ENCODE assay signal across 7 cellular contexts in genomic region chr1:121097867-121098215, GRCh38.
A peak's percentile ranks its signal among the peaks of the same experiment; 100 is the strongest.
DNase-seq lines count a peak whose midpoint lies in the region; ATAC-seq and TF ChIP-seq lines count a peak whose summit lies in the region.
"Not testable (repeated sequence)": the region's sequence is repeated elsewhere in the genome, so short reads cannot be mapped to it uniquely, and the experiment has no call there.

No MANE protein-coding gene starts in this region.

- not testable (repeated sequence) for H3K27ac ChIP-seq in psoas muscle

- not testable (repeated sequence) for H3K9me3 ChIP-seq in psoas muscle

- ATAC-seq in GM18517 (IDR thresholded peaks at IDR 0.05; ENCODE audit: unreplicated experiment) (peak; percentile 14), HG02973 (IDR thresholded peaks at IDR 0.05; ENCODE audit: unreplicated experiment) (peak; percentile 14), left colon (peak; percentile 44), psoas muscle (peak in 2 of 4 donors; percentile 4 to 22)

- peak; percentile 23 for DNase-seq in NCI-H69 (lab: John Stamatoyannopoulos, UW)
- DNase-seq in activated naive CD4-positive, alpha-beta T cell treated with anti-CD3 and anti-CD28 coated beads for 36 hours = not testable (repeated sequence)
- peak; percentile 2 for DNase-seq in epithelial cell of esophagus (ENCODE audit: low read depth)
- DNase-seq in left colon = peak in 1 of 2 donors; percentile 19
- DNase-seq in psoas muscle = peak; percentile 11 to 47

- H3K36me3 Mint-ChIP-seq in activated naive CD4-positive, alpha-beta T cell treated with anti-CD3 and anti-CD28 coated beads for 36 hours (ENCODE audit: low read depth) = not testable (repeated sequence)

- peak overlapping the region; percentile 34 for H3K4me3 ChIP-seq in epithelial cell of esophagus (ENCODE audit: low read length)
- H3K4me3 ChIP-seq in psoas muscle = peak overlapping the region; percentile 59

- CTCF ChIA-PET in activated naive CD4-positive, alpha-beta T cell treated with anti-CD3 and anti-CD28 coated beads for 36 hours (lab: Charles Lee) = not testable (repeated sequence)

- H3K4me3 Mint-ChIP-seq in activated naive CD4-positive, alpha-beta T cell treated with anti-CD3 and anti-CD28 coated beads for 36 hours = peak overlapping the region; percentile 42

- not testable (repeated sequence) for H3K9me3 Mint-ChIP-seq in activated naive CD4-positive, alpha-beta T cell treated with anti-CD3 and anti-CD28 coated beads for 36 hours

- TF ChIP-seq CTCF in epithelial cell of esophagus (IDR thresholded peaks at IDR 0.05; ENCODE audit: insufficient read depth, low read depth, low read length, missing control alignments); psoas muscle (IDR thresholded peaks at IDR 0.05): not testable (repeated sequence)

- H3K27me3 Mint-ChIP-seq in activated naive CD4-positive, alpha-beta T cell treated with anti-CD3 and anti-CD28 coated beads for 36 hours (ENCODE audit: low read depth) = not testable (repeated sequence)

- not testable (repeated sequence) for H3K27me3 ChIP-seq in psoas muscle (ENCODE audit: insufficient read depth in 3 of 3, low read length in 2 of 3)

- H3K4me1 Mint-ChIP-seq in activated naive CD4-positive, alpha-beta T cell treated with anti-CD3 and anti-CD28 coated beads for 36 hours (ENCODE audit: low read depth) = not testable (repeated sequence)

- 9 to 18% methylated on average over 7 to 13 of the region's 21 CpGs; no CpG with 5 or more reads in 1 of the 3 donors for WGBS in psoas muscle, 3 donors

- intact Hi-C loops in activated naive CD4-positive, alpha-beta T cell treated with anti-CD3 and anti-CD28 coated beads for 36 hours (cut with micrococcal nuclease); left colon (cut with DNase I, micrococcal nuclease); psoas muscle (cut with DNase I): not testable (repeated sequence)

- H3K36me3 ChIP-seq in psoas muscle (ENCODE audit: insufficient read depth in 1 of 2, low read depth in 1 of 2) = not testable (repeated sequence)

- H3K4me1 ChIP-seq in psoas muscle = not testable (repeated sequence)

- H3K27ac Mint-ChIP-seq in activated naive CD4-positive, alpha-beta T cell treated with anti-CD3 and anti-CD28 coated beads for 36 hours = not testable (repeated sequence)
